ENCODE assay signal across 11 cellular contexts in genomic region chr14:25375639-25376038, GRCh38.
"Had no signal": no experiment of that assay in that cellular context is flagged by ENCODE, and none has a peak within 500 bp of the region (broad histone marks: within the 10 kb centered on the region; RNA-seq: fewer than 3 reads in every experiment).

No MANE protein-coding gene starts in this region.

- H3K4me2 ChIP-seq: GM23338 had no signal

- H3K9ac ChIP-seq: GM23248 had no signal

- H3K27ac ChIP-seq: GM23248 had no signal

- FAIRE-seq: H1, H54 had no signal

- ATAC-seq: GM23338, HCT116 had no signal

- H2AFZ ChIP-seq: GM23248, GM23338 had no signal

- H3K4me1 ChIP-seq: HAP-1 had no signal

- DNase-seq: GM23248, GOT3, H7, H9, HCEC 1CT, HFFc6 had no signal

- H3K36me3 ChIP-seq: HAP-1 had no signal

- H3K4me3 ChIP-seq: GM23248, GM23338, HAP-1 had no signal
